20 cellular contexts compared by ENCODE assay signal in genomic region chr5:3886521-3887461, GRCh38.
DNase-seq lines count a peak whose midpoint lies in the region; ATAC-seq, FAIRE-seq and TF ChIP-seq lines count a peak whose summit lies in the region.
"Had no signal": no experiment of that assay in that cellular context is flagged by ENCODE, and none has a peak within 500 bp of the region (broad histone marks: within the 10 kb centered on the region; RNA-seq: fewer than 3 reads in every experiment).

No MANE protein-coding gene starts in this region.

- H3K27me3 ChIP-seq in bronchial epithelial cell (ENCODE audit: control insufficient read depth, insufficient read depth, low read length), result no peaks in the 10 kb centered on the region
- H3K27me3 ChIP-seq: transverse colon had no signal

- no peak overlapping the region for H3K4me3 ChIP-seq in bronchial epithelial cell (ENCODE audit: low read depth, low read length)
- H3K4me3 ChIP-seq: transverse colon had no signal

- peaks cover 0 to 5% of the 10 kb centered on the region in 2 donors for H3K27me3 Mint-ChIP-seq in stimulated activated naive B cell treated with anti-CD40 and anti-IgM and Interleukin-4, amounts not matched to agents 10 μg/mL and 1 μg/mL and 100 μg/mL, for 72 hours
- H3K27me3 Mint-ChIP-seq: activated naive CD4-positive, alpha-beta T cell treated with anti-CD3 and anti-CD28 coated beads, Interleukin-2, amount 50 U/mL, for 24 hours; stimulated activated naive CD8-positive, alpha-beta T cell treated with anti-CD3 and anti-CD28 coated beads, Interleukin-15, Interleukin-2, amounts not matched to agents 100 ng/mL and 50 ng/mL, for 24 hours had no signal

- no peaks in the 10 kb centered on the region for H3K36me3 Mint-ChIP-seq in stimulated activated naive B cell treated with anti-CD40 and anti-IgM and Interleukin-4, amounts not matched to agents 10 μg/mL and 1 μg/mL and 100 μg/mL, for 72 hours
- H3K36me3 Mint-ChIP-seq: activated naive CD4-positive, alpha-beta T cell treated with anti-CD3 and anti-CD28 coated beads, Interleukin-2, amount 50 U/mL, for 24 hours had no signal

- TF ChIP-seq CTCF in bronchial epithelial cell (IDR thresholded peaks at IDR 0.05; ENCODE audit: insufficient read depth, low read length, severe bottlenecking), result no peak

- ATAC-seq in stimulated activated naive B cell treated with anti-CD40 and anti-IgM and Interleukin-4, amounts not matched to agents 10 μg/mL and 1 μg/mL and 100 μg/mL, for 72 hours (replicated peaks), result peak; percentile 65 to 79
- no peak for ATAC-seq in GM19324 (IDR thresholded peaks at IDR 0.05; ENCODE audit: low FRiP score, unreplicated experiment)
- ATAC-seq: PC-3 had no signal

- no peak overlapping the region for H3K4me3 Mint-ChIP-seq in stimulated activated naive B cell treated with anti-CD40 and anti-IgM and Interleukin-4, amounts not matched to agents 10 μg/mL and 1 μg/mL and 100 μg/mL, for 72 hours
- H3K4me3 Mint-ChIP-seq: activated naive CD4-positive, alpha-beta T cell treated with anti-CD3 and anti-CD28 coated beads, Interleukin-2, amount 50 U/mL, for 24 hours; H9; nephron; stimulated activated naive CD8-positive, alpha-beta T cell treated with anti-CD3 and anti-CD28 coated beads, Interleukin-15, Interleukin-2, amounts not matched to agents 100 ng/mL and 50 ng/mL, for 24 hours had no signal

- peak; percentile 54 for DNase-seq in H4 (ENCODE audit: low spot score)
- peak; percentile 23 to 29 for DNase-seq in NCI-H187 (lab: John Stamatoyannopoulos, UW)
- peak; percentile 15 for DNase-seq in bronchial epithelial cell (ENCODE audit: low read depth)
- no peak for DNase-seq in stimulated activated naive B cell treated with anti-CD40 and anti-IgM and Interleukin-4, amounts not matched to agents 10 μg/mL and 1 μg/mL and 100 μg/mL, for 72 hours
- DNase-seq in G401 (ENCODE audit: low spot score), result no peak
- no peak for DNase-seq in iPS-NIHi7 (ENCODE audit: extremely low spot score)
- DNase-seq: activated CD4-positive, alpha-beta T cell treated with anti-CD3 and anti-CD28 coated beads for 4 hours; Caco-2; effector CD8-positive, alpha-beta T cell; H9; Karpas-422; NCI-H774; PC-3; SHP77 treated with DMSO at 0.1 percent for 48 hours; transverse colon had no signal

- no peak for FAIRE-seq in bronchial epithelial cell (lab: Jason Lieb, UNC)
- FAIRE-seq: TTC549 had no signal

- in situ Hi-C loops in G401 (cut with HindIII; ENCODE audit: low sequenced_read_pairs), result no loop called here

- H3K36me3 ChIP-seq in bronchial epithelial cell (ENCODE audit: control insufficient read depth, insufficient read depth, low read length), result no peaks in the 10 kb centered on the region
- H3K36me3 ChIP-seq: transverse colon had no signal

- H3K9me3 Mint-ChIP-seq in stimulated activated naive B cell treated with anti-CD40 and anti-IgM and Interleukin-4, amounts not matched to agents 10 μg/mL and 1 μg/mL and 100 μg/mL, for 72 hours, result no peaks in the 10 kb centered on the region
- H3K9me3 Mint-ChIP-seq: activated naive CD4-positive, alpha-beta T cell treated with anti-CD3 and anti-CD28 coated beads, Interleukin-2, amount 50 U/mL, for 24 hours; stimulated activated naive CD8-positive, alpha-beta T cell treated with anti-CD3 and anti-CD28 coated beads, Interleukin-15, Interleukin-2, amounts not matched to agents 100 ng/mL and 50 ng/mL, for 24 hours had no signal

- no peak overlapping the region for H3K27ac Mint-ChIP-seq in stimulated activated naive B cell treated with anti-CD40 and anti-IgM and Interleukin-4, amounts not matched to agents 10 μg/mL and 1 μg/mL and 100 μg/mL, for 72 hours
- H3K27ac Mint-ChIP-seq: activated naive CD4-positive, alpha-beta T cell treated with anti-CD3 and anti-CD28 coated beads, Interleukin-2, amount 50 U/mL, for 24 hours; H9; stimulated activated naive CD8-positive, alpha-beta T cell treated with anti-CD3 and anti-CD28 coated beads, Interleukin-15, Interleukin-2, amounts not matched to agents 100 ng/mL and 50 ng/mL, for 24 hours had no signal

- peaks cover 4 to 22% of the 10 kb centered on the region in 2 donors for H3K4me1 Mint-ChIP-seq in stimulated activated naive B cell treated with anti-CD40 and anti-IgM and Interleukin-4, amounts not matched to agents 10 μg/mL and 1 μg/mL and 100 μg/mL, for 72 hours
- H3K4me1 Mint-ChIP-seq: nephron had no signal

Comparison
In these comparisons a context has a peak if more than half of its experiments do, and no peak if none do; other contexts are left out.
1. DNase-seq: peak in H4 (single experiment), NCI-H187 (2 of 2) and bronchial epithelial cell (single experiment); none in stimulated activated naive B cell treated with anti-CD40 and anti-IgM and Interleukin-4, amounts not matched to agents 10 μg/mL and 1 μg/mL and 100 μg/mL, for 72 hours (single experiment), G401 (single experiment) and iPS-NIHi7 (single experiment).